Comparison of ENCODE assay signal across 15 cellular contexts in genomic region chr12:51329742-51330141, GRCh38. TPM values are rescaled to one million over a fixed set of nuclear protein-coding genes. Genes with fewer than 3 reads are reported as not detected.
A peak's percentile ranks its signal among the peaks of the same experiment; 100 is the strongest.
DNase-seq lines count a peak whose midpoint lies in the region; ATAC-seq and TF ChIP-seq lines count a peak whose summit lies in the region.
"Had no signal": no experiment of that assay in that cellular context is flagged by ENCODE, and none has a peak within 500 bp of the region (broad histone marks: within the 10 kb centered on the region; RNA-seq: fewer than 3 reads in every experiment).

No MANE protein-coding gene starts in this region.

- H3K27me3 ChIP-seq in CD4-positive, CD25-positive, alpha-beta regulatory T cell (ENCODE audit: control insufficient read depth, insufficient read depth, low read length): no peaks in the 10 kb centered on the region
- H3K27me3 ChIP-seq in dorsolateral prefrontal cortex: no peaks in the 10 kb centered on the region
- H3K27me3 ChIP-seq: stomach had no signal

- peak in 1 of 3 donors; percentile 41 for DNase-seq in CD4-positive, CD25-positive, alpha-beta regulatory T cell
- DNase-seq in activated CD8-positive, alpha-beta T cell treated with anti-CD3 and anti-CD28 coated beads for 36 hours: peak; percentile 32
- no peak for DNase-seq in naive B cell
- no peak for DNase-seq in mucosa of descending colon
- no peak for DNase-seq in RPMI8226
- DNase-seq in dorsolateral prefrontal cortex: no peak
- no peak for DNase-seq in NCI-H526 treated with DMSO at 0.1 percent for 48 hours (lab: John Stamatoyannopoulos, UW)
- DNase-seq: activated CD4-positive, alpha-beta T cell treated with anti-CD3 and anti-CD28 coated beads, Interleukin-2, amount 50 U/mL, for 1 hour; NCI-H187 treated with DMSO at 0.1 percent for 48 hours; stimulated activated CD4-positive, alpha-beta T cell treated with anti-CD3 and anti-CD28 coated beads, Interleukin-4, amount 100 ng/mL, for 24 hours; stomach; SW 1271 had no signal

- no peaks in the 10 kb centered on the region for H3K9me3 ChIP-seq in CD4-positive, CD25-positive, alpha-beta regulatory T cell (ENCODE audit: control insufficient read depth in 2 of 2, low read length in 2 of 2)
- H3K9me3 ChIP-seq in mucosa of descending colon: no peaks in the 10 kb centered on the region
- H3K9me3 ChIP-seq: stomach had no signal

- H3K36me3 Mint-ChIP-seq in CD4-positive, CD25-positive, alpha-beta regulatory T cell: no peaks in the 10 kb centered on the region
- H3K36me3 Mint-ChIP-seq in IgD-negative memory B cell (peaks cover 2% of the 10 kb centered on the region), naive B cell (no peaks in the 10 kb centered on the region)
- no peaks in the 10 kb centered on the region for H3K36me3 Mint-ChIP-seq in activated CD8-positive, alpha-beta T cell treated with anti-CD3 and anti-CD28 coated beads for 36 hours (ENCODE audit: low read depth)

- no peak for TF ChIP-seq CTCF in activated CD8-positive, alpha-beta T cell treated with anti-CD3 and anti-CD28 coated beads for 36 hours (IDR thresholded peaks at IDR 0.05)
- TF ChIP-seq CTCF in mucosa of descending colon (IDR thresholded peaks at IDR 0.05) (no peak), dorsolateral prefrontal cortex (IDR thresholded peaks at IDR 0.05 in 54 of 56, conservative IDR thresholded peaks at IDR 0.05 in 2 of 56; ENCODE audit: low read depth in 1 of 56, partially characterized antibody in 56 of 56) (no peak)

- peak overlapping the region; percentile 69 for H3K27ac ChIP-seq in CD4-positive, CD25-positive, alpha-beta regulatory T cell (ENCODE audit: insufficient read depth, low read length, poor library complexity, severe bottlenecking)
- H3K27ac ChIP-seq in dorsolateral prefrontal cortex: no peak overlapping the region
- H3K27ac ChIP-seq: stomach had no signal

- peaks cover 13 to 71% (median 42%) of the 10 kb centered on the region in 4 donors for H3K4me1 Mint-ChIP-seq in CD4-positive, CD25-positive, alpha-beta regulatory T cell
- H3K4me1 Mint-ChIP-seq in IgD-negative memory B cell (peaks cover 36 to 45% (median 41%) of the 10 kb centered on the region in 3 donors), naive B cell (peaks cover 37 to 61% (median 42%) of the 10 kb centered on the region in 3 donors)
- H3K4me1 Mint-ChIP-seq in activated CD8-positive, alpha-beta T cell treated with anti-CD3 and anti-CD28 coated beads for 36 hours (ENCODE audit: low read depth): peaks cover 46% of the 10 kb centered on the region

- POLR2A ChIA-PET in activated CD8-positive, alpha-beta T cell treated with anti-CD3 and anti-CD28 coated beads for 36 hours (lab: Charles Lee): interaction anchor here (0.6 to 1.2 kb wide), 2 partner anchors 11 to 140 kb away, joined by 3 to 4 read pairs; no protein-coding TSS in a partner anchor

- H3K4me1 ChIP-seq in CD4-positive, CD25-positive, alpha-beta regulatory T cell (ENCODE audit: control insufficient read depth, insufficient read depth, low read length, poor library complexity, severe bottlenecking): peaks cover 57% of the 10 kb centered on the region
- peaks cover 9% of the 10 kb centered on the region for H3K4me1 ChIP-seq in mucosa of descending colon (ENCODE audit: low read depth)

- H3K36me3 ChIP-seq in CD4-positive, CD25-positive, alpha-beta regulatory T cell (ENCODE audit: control insufficient read depth, insufficient read depth, low read length): no peaks in the 10 kb centered on the region
- no peaks in the 10 kb centered on the region for H3K36me3 ChIP-seq in mucosa of descending colon (ENCODE audit: low read depth)
- H3K36me3 ChIP-seq: stomach had no signal

- peaks cover 0 to 1% (median 0%) of the 10 kb centered on the region in 7 donors for H3K9me3 Mint-ChIP-seq in CD4-positive, CD25-positive, alpha-beta regulatory T cell
- H3K9me3 Mint-ChIP-seq in IgD-negative memory B cell: peaks cover 0 to 1% (median 0%) of the 10 kb centered on the region in 3 donors
- H3K9me3 Mint-ChIP-seq in activated CD8-positive, alpha-beta T cell treated with anti-CD3 and anti-CD28 coated beads for 36 hours: no peaks in the 10 kb centered on the region
- peaks cover 0 to 2% (median 0%) of the 10 kb centered on the region in 7 donors for H3K9me3 Mint-ChIP-seq in naive B cell

- peak overlapping the region; percentile 23 to 74 (median 62) for H3K4me3 Mint-ChIP-seq in CD4-positive, CD25-positive, alpha-beta regulatory T cell
- H3K4me3 Mint-ChIP-seq in IgD-negative memory B cell (peak overlapping the region; percentile 24 to 74 (median 56)), naive B cell (peak overlapping the region in 6 of 8 donors; percentile 1 to 56 (median 24))
- H3K4me3 Mint-ChIP-seq in activated CD8-positive, alpha-beta T cell treated with anti-CD3 and anti-CD28 coated beads for 36 hours: peak overlapping the region; percentile 29

- no peak for ATAC-seq in CD4-positive, CD25-positive, alpha-beta regulatory T cell (ENCODE audit: low read depth in 2 of 2)
- no peak for ATAC-seq in activated CD8-positive, alpha-beta T cell treated with anti-CD3 and anti-CD28 coated beads for 36 hours
- no peak for ATAC-seq in naive B cell (ENCODE audit: low read depth in 2 of 2)
- ATAC-seq in mucosa of descending colon: no peak
- ATAC-seq: HepG2 had no signal

- intact Hi-C loops in activated CD8-positive, alpha-beta T cell treated with anti-CD3 and anti-CD28 coated beads for 36 hours (cut with micrococcal nuclease): no loop called here
- intact Hi-C loops in mucosa of descending colon (cut with DNase I, micrococcal nuclease) (no loop called here), dorsolateral prefrontal cortex (cut with DNase I) (no loop called here)

- no peaks in the 10 kb centered on the region for H3K27me3 Mint-ChIP-seq in CD4-positive, CD25-positive, alpha-beta regulatory T cell
- H3K27me3 Mint-ChIP-seq in IgD-negative memory B cell: peaks cover 2% of the 10 kb centered on the region
- H3K27me3 Mint-ChIP-seq in activated CD8-positive, alpha-beta T cell treated with anti-CD3 and anti-CD28 coated beads for 36 hours: no peaks in the 10 kb centered on the region
- no peaks in the 10 kb centered on the region for H3K27me3 Mint-ChIP-seq in naive B cell

- CTCF ChIA-PET in activated CD8-positive, alpha-beta T cell treated with anti-CD3 and anti-CD28 coated beads for 36 hours (lab: Charles Lee): interaction anchor here (1.2 to 4.2 kb wide), 2 partner anchors 12 to 36 kb away, joined by 3 to 38 read pairs; no protein-coding TSS in a partner anchor

- H3K27ac Mint-ChIP-seq in CD4-positive, CD25-positive, alpha-beta regulatory T cell: peak overlapping the region; percentile 73 to 95 (median 85)
- H3K27ac Mint-ChIP-seq in IgD-negative memory B cell (peak overlapping the region; percentile 13 to 78 (median 69)), naive B cell (peak overlapping the region in 4 of 6 donors; percentile 6 to 31 (median 12))
- H3K27ac Mint-ChIP-seq in activated CD8-positive, alpha-beta T cell treated with anti-CD3 and anti-CD28 coated beads for 36 hours: peak overlapping the region; percentile 66

- peak overlapping the region; percentile 74 for H3K4me3 ChIP-seq in CD4-positive, CD25-positive, alpha-beta regulatory T cell (ENCODE audit: low read depth, low read length)
- H3K4me3 ChIP-seq in mucosa of descending colon: no peak overlapping the region
- H3K4me3 ChIP-seq in dorsolateral prefrontal cortex: no peak overlapping the region
- H3K4me3 ChIP-seq: stomach had no signal

RNA-seq across cellular contexts. Expression of gene BIN2, which starts 5.8 kb away (rescaled TPM):
- total RNA-seq in CD4-positive, CD25-positive, alpha-beta regulatory T cell: 273 TPM
- 100 to 1,000 TPM; 204 to 255 (median 228) TPM for polyA plus RNA-seq in CD4-positive, CD25-positive, alpha-beta regulatory T cell
- 93.8 TPM for polyA plus RNA-seq in IgD-negative memory B cell
- total RNA-seq in activated CD8-positive, alpha-beta T cell treated with anti-CD3 and anti-CD28 coated beads for 36 hours: 10 to 100 TPM; 39.5 to 41.7 TPM
- 100 to 1,000 TPM in 2 of 6 donors, 10 to 100 TPM in 4; 74.2 to 140 (median 86.5) TPM for polyA plus RNA-seq in naive B cell (ENCODE audit: low read depth in 6 of 6)
- total RNA-seq in mucosa of descending colon: 1 to 10 TPM; 5.6 to 9.8 (median 7.3) TPM
- 10 to 100 TPM in 4 of 120 experiments, 1 to 10 TPM in 116; 1.1 to 12.8 (median 3.8) TPM for total RNA-seq in dorsolateral prefrontal cortex
- total RNA-seq: HepG2 had no signal
- polyA plus RNA-seq: HepG2 had no signal

RNA-seq across cellular contexts. Expression of gene CELA1, which starts 16.7 kb away (rescaled TPM):
- not detected for total RNA-seq in CD4-positive, CD25-positive, alpha-beta regulatory T cell
- polyA plus RNA-seq in CD4-positive, CD25-positive, alpha-beta regulatory T cell: 1 to 10 TPM in 3 of 4 donors, under 1 TPM in 1; 0.25 to 2.0 (median 1.4) TPM
- polyA plus RNA-seq in IgD-negative memory B cell: 0.58 TPM
- under 1 TPM in 1 of 2 experiments, not detected in 1; 0.29 TPM for total RNA-seq in activated CD8-positive, alpha-beta T cell treated with anti-CD3 and anti-CD28 coated beads for 36 hours
- polyA plus RNA-seq in naive B cell (ENCODE audit: low read depth in 6 of 6): not detected
- not detected for total RNA-seq in mucosa of descending colon
- 1 to 10 TPM in 1 of 120 experiments, not detected in 119; 1.0 TPM for total RNA-seq in dorsolateral prefrontal cortex
- total RNA-seq: HepG2, mononuclear cell, stomach had no signal
- polyA plus RNA-seq: HepG2, stomach had no signal

RNA-seq across cellular contexts. Expression of gene SMAGP, which starts 59.5 kb away (rescaled TPM):
- total RNA-seq in CD4-positive, CD25-positive, alpha-beta regulatory T cell: 3.4 TPM
- polyA plus RNA-seq in CD4-positive, CD25-positive, alpha-beta regulatory T cell: 10 to 100 TPM in 2 of 4 donors, 1 to 10 TPM in 2; 5.7 to 13.5 (median 8.7) TPM
- 82.1 TPM for polyA plus RNA-seq in IgD-negative memory B cell
- 1 to 10 TPM in 1 of 2 experiments, under 1 TPM in 1; 0.96 to 1.4 TPM for total RNA-seq in activated CD8-positive, alpha-beta T cell treated with anti-CD3 and anti-CD28 coated beads for 36 hours
- polyA plus RNA-seq in naive B cell (ENCODE audit: low read depth in 6 of 6): 10 to 100 TPM; 26.8 to 55.3 (median 41.1) TPM
- total RNA-seq in mucosa of descending colon: 10 to 100 TPM; 35.0 to 88.6 (median 85.6) TPM
- 1 to 10 TPM in 67 of 120 experiments, under 1 TPM in 34, not detected in 19; 0.23 to 3.3 (median 1.4) TPM for total RNA-seq in dorsolateral prefrontal cortex

Comparison
In these comparisons a context has a peak if more than half of its experiments do, and no peak if none do; other contexts are left out.
1. H3K27ac Mint-ChIP-seq: peak in every context shown above with its lines; median percentile 85 in CD4-positive, CD25-positive, alpha-beta regulatory T cell; 69 in IgD-negative memory B cell; 66 in activated CD8-positive, alpha-beta T cell treated with anti-CD3 and anti-CD28 coated beads for 36 hours; 12 in naive B cell.